ENCODE assay signal across 11 cellular contexts in genomic region chr13:40987606-40988280, GRCh38. TPM values are rescaled to one million over a fixed set of nuclear protein-coding genes. Genes with fewer than 3 reads are reported as not detected.
A peak's percentile ranks its signal among the peaks of the same experiment; 100 is the strongest.
DNase-seq lines count a peak whose midpoint lies in the region; ATAC-seq and TF ChIP-seq lines count a peak whose summit lies in the region.
"Had no signal": no experiment of that assay in that cellular context is flagged by ENCODE, and none has a peak within 500 bp of the region (broad histone marks: within the 10 kb centered on the region; RNA-seq: fewer than 3 reads in every experiment).

No MANE protein-coding gene starts in this region.

- POLR2A ChIA-PET in CD4-positive, alpha-beta memory T cell (lab: Charles Lee; ENCODE audit: partially characterized antibody), result interaction anchor here (0.9 to 4.1 kb wide), 3 partner anchors 13 to 29 kb away, joined by 3 to 48 read pairs (median 6); partner anchors contain the start of gene ELF1
- POLR2A ChIA-PET in HEK293 (lab: Yijun Ruan, JAX), result no interaction called here

- H3K27me3 Mint-ChIP-seq in CD4-positive, alpha-beta memory T cell, result no peaks in the 10 kb centered on the region
- H3K27me3 Mint-ChIP-seq in activated T-helper 1 cell treated with anti-CD3 and anti-CD28 coated beads, Interleukin-12 subunit alpha, Interleukin-12 subunit beta, Interleukin-2, Interleukin-4 antibody, amounts not matched to agents 30 ng/mL and 10 ng/mL and 1 ng/mL, durations not matched to agents 14 hours and 24 hours and 36 hours (ENCODE audit: insufficient read depth), result no peaks in the 10 kb centered on the region
- H3K27me3 Mint-ChIP-seq in naive B cell, result no peaks in the 10 kb centered on the region
- H3K27me3 Mint-ChIP-seq in osteocyte (ENCODE audit: unreplicated experiment), result no peaks in the 10 kb centered on the region

- TF ChIP-seq POLR2A in gastrocnemius medialis (IDR thresholded peaks at IDR 0.05), result no peak

- no peaks in the 10 kb centered on the region for H3K9me3 ChIP-seq in CD4-positive, alpha-beta memory T cell (ENCODE audit: control insufficient read depth in 1 of 2, low read length in 2 of 2)
- H3K9me3 ChIP-seq in HEK293 (ENCODE audit: control insufficient read depth, insufficient read depth, low read depth, low read length), result no peaks in the 10 kb centered on the region
- no peaks in the 10 kb centered on the region for H3K9me3 ChIP-seq in gastrocnemius medialis
- H3K9me3 ChIP-seq: right lobe of liver had no signal

- H3K27me3 ChIP-seq in CD4-positive, alpha-beta memory T cell (ENCODE audit: insufficient read depth, low read length), result no peaks in the 10 kb centered on the region
- H3K27me3 ChIP-seq in gastrocnemius medialis, result no peaks in the 10 kb centered on the region
- H3K27me3 ChIP-seq: right lobe of liver had no signal

- TF ChIP-seq CTCF in HEK293 (tag by site-specific recombination; IDR thresholded peaks at IDR 0.05) (no peak), osteocyte (IDR thresholded peaks at IDR 0.05) (no peak), gastrocnemius medialis (IDR thresholded peaks at IDR 0.05 in 4 of 5, conservative IDR thresholded peaks at IDR 0.05 in 1 of 5) (no peak)

- H3K4me3 ChIP-seq in CD4-positive, alpha-beta memory T cell (ENCODE audit: low read length in 2 of 2), result no peak overlapping the region
- H3K4me3 ChIP-seq in HEK293 (ENCODE audit: low read depth, low read length) (no peak overlapping the region), gastrocnemius medialis (no peak overlapping the region)
- H3K4me3 ChIP-seq: right lobe of liver had no signal

- CTCF ChIA-PET in CD4-positive, alpha-beta memory T cell (lab: Charles Lee; ENCODE audit: partially characterized antibody), result interaction anchor here (1.1 to 14.4 kb wide), 3 partner anchors 15 to 211 kb away, joined by 3 to 123 read pairs (median 4); no protein-coding TSS in a partner anchor
- CTCF ChIA-PET in HEK293 (lab: Yijun Ruan, JAX), result interaction anchor here (0.6 kb wide), 1 partner anchor 10 kb away, joined by 3 read pairs; no protein-coding TSS in a partner anchor

- ATAC-seq in naive B cell (ENCODE audit: low read depth in 2 of 2) (no peak), gastrocnemius medialis (no peak)
- ATAC-seq: right lobe of liver had no signal

- peak overlapping the region; percentile 77 to 93 (median 85) for H3K27ac Mint-ChIP-seq in CD4-positive, alpha-beta memory T cell
- H3K27ac Mint-ChIP-seq in activated T-helper 1 cell treated with anti-CD3 and anti-CD28 coated beads, Interleukin-12 subunit alpha, Interleukin-12 subunit beta, Interleukin-2, Interleukin-4 antibody, amounts not matched to agents 30 ng/mL and 10 ng/mL and 1 ng/mL, durations not matched to agents 14 hours and 24 hours and 36 hours, result peak overlapping the region; percentile 61
- H3K27ac Mint-ChIP-seq in naive B cell (peak overlapping the region; percentile 57 to 96 (median 88)), osteocyte (ENCODE audit: unreplicated experiment) (no peak overlapping the region)

- intact Hi-C loops in CD4-positive, alpha-beta memory T cell (cut with micrococcal nuclease), result loop anchor here (10.0 kb wide), 1 partner anchor 323 kb away; the partner anchor contains the start of gene FOXO1
- intact Hi-C loops in activated T-helper 1 cell treated with anti-CD3 and anti-CD28 coated beads, Interleukin-12 subunit alpha, Interleukin-12 subunit beta, Interleukin-2, Interleukin-4 antibody, amounts not matched to agents 30 ng/mL and 10 ng/mL and 1 ng/mL, durations not matched to agents 14 hours and 24 hours and 36 hours (cut with micrococcal nuclease), result no loop called here
- intact Hi-C loops in gastrocnemius medialis (cut with DNase I; ENCODE audit: low total_unique reads), result no loop called here

- peak overlapping the region; percentile 29 for H3K27ac ChIP-seq in CD4-positive, alpha-beta memory T cell (ENCODE audit: low read depth, low read length)
- no peak overlapping the region for H3K27ac ChIP-seq in HEK293 (ENCODE audit: extremely low read depth, low read depth, low read length)
- peak overlapping the region in 1 of 4 donors; percentile 11 for H3K27ac ChIP-seq in gastrocnemius medialis
- H3K27ac ChIP-seq: right lobe of liver had no signal

- H3K36me3 Mint-ChIP-seq in CD4-positive, alpha-beta memory T cell, result peaks cover 0 to 14% of the 10 kb centered on the region in 2 donors
- peaks cover 4% of the 10 kb centered on the region for H3K36me3 Mint-ChIP-seq in activated T-helper 1 cell treated with anti-CD3 and anti-CD28 coated beads, Interleukin-12 subunit alpha, Interleukin-12 subunit beta, Interleukin-2, Interleukin-4 antibody, amounts not matched to agents 30 ng/mL and 10 ng/mL and 1 ng/mL, durations not matched to agents 14 hours and 24 hours and 36 hours (ENCODE audit: low read depth)
- no peaks in the 10 kb centered on the region for H3K36me3 Mint-ChIP-seq in naive B cell
- H3K36me3 Mint-ChIP-seq in osteocyte (ENCODE audit: unreplicated experiment), result no peaks in the 10 kb centered on the region

- peak overlapping the region in 5 of 8 donors; percentile 11 to 61 (median 27) for H3K4me3 Mint-ChIP-seq in CD4-positive, alpha-beta memory T cell
- no peak overlapping the region for H3K4me3 Mint-ChIP-seq in activated T-helper 1 cell treated with anti-CD3 and anti-CD28 coated beads, Interleukin-12 subunit alpha, Interleukin-12 subunit beta, Interleukin-2, Interleukin-4 antibody, amounts not matched to agents 30 ng/mL and 10 ng/mL and 1 ng/mL, durations not matched to agents 14 hours and 24 hours and 36 hours
- peak overlapping the region in 4 of 8 donors; percentile 1 to 37 (median 11) for H3K4me3 Mint-ChIP-seq in naive B cell
- H3K4me3 Mint-ChIP-seq in osteocyte (ENCODE audit: unreplicated experiment), result no peak overlapping the region

- peaks cover 49 to 82% (median 64%) of the 10 kb centered on the region in 4 donors for H3K4me1 Mint-ChIP-seq in CD4-positive, alpha-beta memory T cell
- peaks cover 71% of the 10 kb centered on the region for H3K4me1 Mint-ChIP-seq in activated T-helper 1 cell treated with anti-CD3 and anti-CD28 coated beads, Interleukin-12 subunit alpha, Interleukin-12 subunit beta, Interleukin-2, Interleukin-4 antibody, amounts not matched to agents 30 ng/mL and 10 ng/mL and 1 ng/mL, durations not matched to agents 14 hours and 24 hours and 36 hours (ENCODE audit: low read depth)
- peaks cover 40 to 80% (median 44%) of the 10 kb centered on the region in 3 donors for H3K4me1 Mint-ChIP-seq in naive B cell
- peaks cover 37% of the 10 kb centered on the region for H3K4me1 Mint-ChIP-seq in osteocyte (ENCODE audit: unreplicated experiment)

- H3K36me3 ChIP-seq in CD4-positive, alpha-beta memory T cell (ENCODE audit: insufficient read depth, low read length), result no peaks in the 10 kb centered on the region
- no peaks in the 10 kb centered on the region for H3K36me3 ChIP-seq in HEK293 (ENCODE audit: control insufficient read depth in 2 of 2, insufficient read depth in 1 of 2, low read length in 2 of 2)
- H3K36me3 ChIP-seq in gastrocnemius medialis, result no peaks in the 10 kb centered on the region
- H3K36me3 ChIP-seq: right lobe of liver had no signal

- DNase-seq in CD4-positive, alpha-beta memory T cell, result no peak
- no peak for DNase-seq in activated T-helper 1 cell treated with anti-CD3 and anti-CD28 coated beads, Interleukin-12 subunit alpha, Interleukin-12 subunit beta, Interleukin-2, Interleukin-4 antibody, amounts not matched to agents 30 ng/mL and 10 ng/mL and 1 ng/mL, durations not matched to agents 14 hours and 24 hours and 36 hours (ENCODE audit: low spot score)
- no peak for DNase-seq in naive B cell
- no peak for DNase-seq in GM19238 (ENCODE audit: insufficient read length, low spot score)
- DNase-seq in osteocyte (ENCODE audit: extremely low spot score, unreplicated experiment), result no peak
- no peak for DNase-seq in gastrocnemius medialis
- DNase-seq: DMS 273 treated with DMSO at 0.1 percent for 48 hours, H7, NCI-H1436, right lobe of liver had no signal

- peaks cover 90% of the 10 kb centered on the region for H3K4me1 ChIP-seq in CD4-positive, alpha-beta memory T cell (ENCODE audit: insufficient read depth, low read length)
- H3K4me1 ChIP-seq in HEK293 (ENCODE audit: control insufficient read depth, insufficient read depth, low read length), result 0 out of 2 replicates have a peak, but pooled peaks cover 3% of the 10 kb centered on the region
- H3K4me1 ChIP-seq in gastrocnemius medialis, result peaks cover 47 to 53% of the 10 kb centered on the region in 2 donors

- in situ Hi-C loops in gastrocnemius medialis (cut with MboI; ENCODE audit: low sequenced_read_pairs in 4 of 4), result no loop called here

- H3K9me3 Mint-ChIP-seq in CD4-positive, alpha-beta memory T cell, result no peaks in the 10 kb centered on the region
- H3K9me3 Mint-ChIP-seq in activated T-helper 1 cell treated with anti-CD3 and anti-CD28 coated beads, Interleukin-12 subunit alpha, Interleukin-12 subunit beta, Interleukin-2, Interleukin-4 antibody, amounts not matched to agents 30 ng/mL and 10 ng/mL and 1 ng/mL, durations not matched to agents 14 hours and 24 hours and 36 hours, result no peaks in the 10 kb centered on the region
- no peaks in the 10 kb centered on the region for H3K9me3 Mint-ChIP-seq in naive B cell
- no peaks in the 10 kb centered on the region for H3K9me3 Mint-ChIP-seq in osteocyte (ENCODE audit: unreplicated experiment)

TF ChIP-seq in HEK293, 187 proteins besides CTCF, POLR2A, EP300 and RAD21 (continues in another document):
- TF ChIP-seq PATZ1 (tag by site-specific recombination; IDR thresholded peaks at IDR 0.05), result no peak

RNA-seq across cellular contexts. Expression of gene ELF1, which starts 31.4 kb away (rescaled TPM):
- total RNA-seq in CD4-positive, alpha-beta memory T cell, result 100 to 1,000 TPM; 188 to 192 TPM
- 100 to 1,000 TPM; 136 to 149 TPM for polyA plus RNA-seq in CD4-positive, alpha-beta memory T cell
- 75.3 and 76.8 TPM in 2 replicates for total RNA-seq in activated T-helper 1 cell treated with anti-CD3 and anti-CD28 coated beads, Interleukin-12 subunit alpha, Interleukin-12 subunit beta, Interleukin-2, Interleukin-4 antibody, amounts not matched to agents 30 ng/mL and 10 ng/mL and 1 ng/mL, durations not matched to agents 14 hours and 24 hours and 36 hours
- 100 to 1,000 TPM; 127 to 183 (median 144) TPM for polyA plus RNA-seq in naive B cell (ENCODE audit: low read depth in 6 of 6)
- 52.6 and 56.8 TPM in 2 replicates for total RNA-seq in osteocyte
- total RNA-seq in gastrocnemius medialis, result 10 to 100 TPM; 24.8 to 48.7 (median 33.7) TPM

Comparison
In these comparisons a context has a peak if more than half of its experiments do, and no peak if none do; other contexts are left out.
1. H3K4me3 Mint-ChIP-seq: peak in CD4-positive, alpha-beta memory T cell (5 of 8); none in activated T-helper 1 cell treated with anti-CD3 and anti-CD28 coated beads, Interleukin-12 subunit alpha, Interleukin-12 subunit beta, Interleukin-2, Interleukin-4 antibody, amounts not matched to agents 30 ng/mL and 10 ng/mL and 1 ng/mL, durations not matched to agents 14 hours and 24 hours and 36 hours (single experiment) and osteocyte (single experiment).